8 cellular contexts compared by ENCODE assay signal in the genomic region with DNA sequence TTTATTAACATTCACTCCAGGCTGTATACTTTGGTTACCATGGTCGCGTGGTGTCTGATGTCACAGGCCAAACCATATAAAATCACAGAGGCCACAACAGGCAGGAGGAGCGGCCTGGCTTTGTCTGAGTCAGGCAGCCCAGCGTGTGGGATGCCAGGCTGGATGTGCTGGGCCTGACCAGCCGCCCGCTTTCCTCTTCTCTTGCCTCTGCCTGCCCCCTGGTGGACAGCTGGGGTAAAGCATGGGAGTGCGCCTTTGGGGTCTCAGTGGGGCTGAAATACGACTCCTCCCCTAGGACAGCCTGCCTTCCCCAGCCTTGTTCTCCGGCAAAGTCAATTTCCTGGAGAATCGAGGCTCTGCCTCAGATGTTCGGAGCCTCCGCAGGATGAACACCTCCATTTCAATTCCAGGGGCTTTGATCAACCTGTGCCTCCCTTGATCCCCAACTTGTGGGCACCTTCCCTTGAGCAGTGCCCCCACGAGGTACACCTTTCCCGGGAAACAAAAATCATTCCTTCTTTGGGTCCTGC.
DNase-seq lines count a peak whose midpoint lies in the region; ATAC-seq and TF ChIP-seq lines count a peak whose summit lies in the region.

No MANE protein-coding gene starts in this region.

- TF ChIP-seq CTCF in coronary artery (IDR thresholded peaks at IDR 0.05) (peak; percentile 98), lung (IDR thresholded peaks at IDR 0.05; ENCODE audit: control extremely low read depth, extremely low read depth) (peak; percentile 98)

- peak; percentile 65 for DNase-seq in 8988T
- peak; percentile 92 for DNase-seq in coronary artery (ENCODE audit: low spot score)
- peak; percentile 87 for DNase-seq in lung (ENCODE audit: low spot score)
- peak; percentile 63 for DNase-seq in stimulated activated CD8-positive, alpha-beta memory T cell treated with anti-CD3 and anti-CD28 coated beads, Interleukin-12 subunit alpha, Interleukin-12 subunit beta, amount 100 ng/mL, for 24 hours (ENCODE audit: extremely low read depth)
- no peak for DNase-seq in NOMO-1 treated with dmso at 0.1 percent for 144 hours (lab: John Stamatoyannopoulos, UW; ENCODE audit: unreplicated experiment)

- peaks cover 0 to 2% of the 10 kb centered on the region in 2 donors for H3K9me3 ChIP-seq in lung (ENCODE audit: control insufficient read depth in 2 of 2, insufficient read depth in 1 of 2, low read length in 1 of 2)

- H3K36me3 ChIP-seq in lung (ENCODE audit: control insufficient read depth in 2 of 2, insufficient read depth in 2 of 2, low read length in 2 of 2): no peaks in the 10 kb centered on the region

- ATAC-seq in GM19043 (IDR thresholded peaks at IDR 0.05; ENCODE audit: low read depth, unreplicated experiment) (peak; percentile 82), HG03354 (IDR thresholded peaks at IDR 0.05; ENCODE audit: poor library complexity, severe bottlenecking, unreplicated experiment) (peak; percentile 85), lung (ENCODE audit: insufficient read depth, low FRiP score) (peak; percentile 91)
- ATAC-seq in activated CD4-positive, CD25-positive, alpha-beta regulatory T cell treated with anti-CD3 and anti-CD28 coated beads, Interleukin-2, amount 50 U/mL, for 24 hours: peak; percentile 90 to 93

- WGBS in lung, 2 donors: 6 to 8% methylated on average over 12 to 14 of the region's 14 CpGs

- H3K27me3 ChIP-seq in lung (ENCODE audit: control insufficient read depth, insufficient read depth): no peaks in the 10 kb centered on the region

- no peak overlapping the region for H3K4me3 ChIP-seq in coronary artery
- H3K4me3 ChIP-seq in lung: no peak overlapping the region

- H3K27ac ChIP-seq in coronary artery: peak overlapping the region in 1 of 2 donors; percentile 31
- no peak overlapping the region for H3K27ac ChIP-seq in lung (ENCODE audit: low read depth in 1 of 2, low read length in 1 of 2)

- H3K4me1 ChIP-seq in lung (ENCODE audit: control insufficient read depth in 2 of 2, insufficient read depth in 2 of 2, low read length in 2 of 2): peaks cover 0 to 3% of the 10 kb centered on the region in 2 donors
